In genomic region chr3:111619833-111620232, GRCh38 we compare ENCODE assay signal across 23 cellular contexts. TPM values are rescaled to one million over a fixed set of nuclear protein-coding genes. Genes with fewer than 3 reads are reported as not detected.
DNase-seq lines count a peak whose midpoint lies in the region; ATAC-seq, FAIRE-seq and TF ChIP-seq lines count a peak whose summit lies in the region.
"Had no signal": no experiment of that assay in that cellular context is flagged by ENCODE, and none has a peak within 500 bp of the region (broad histone marks: within the 10 kb centered on the region; RNA-seq: fewer than 3 reads in every experiment).

No MANE protein-coding gene starts in this region.

- H3K9me3 ChIP-seq in astrocyte (ENCODE audit: insufficient read depth, low read depth, low read length): peaks cover 7% of the 10 kb centered on the region
- no peaks in the 10 kb centered on the region for H3K9me3 ChIP-seq in HAP-1
- H3K9me3 ChIP-seq: stomach had no signal

- peak overlapping the region; percentile 25 for H3K27ac Mint-ChIP-seq in activated CD4-positive, alpha-beta T cell treated with anti-CD3 and anti-CD28 coated beads for 36 hours
- H3K27ac Mint-ChIP-seq in astrocyte (ENCODE audit: unreplicated experiment): no peak overlapping the region
- H3K27ac Mint-ChIP-seq: activated T-helper 2 cell treated with anti-CD3 and anti-CD28 coated beads, Interferon-gamma antibody, Interleukin-2, Interleukin-4, amounts not matched to agents 10 μg/mL and 5 μg/mL and 100 μg/mL, durations not matched to agents 14 hours and 24 hours and 36 hours; CD14-positive monocyte had no signal

- no peak overlapping the region for H3K9ac ChIP-seq in astrocyte (ENCODE audit: low read length)

- H3K27me3 ChIP-seq in astrocyte (ENCODE audit: insufficient read depth, low read length): no peaks in the 10 kb centered on the region
- H3K27me3 ChIP-seq in HAP-1 (ENCODE audit: low read depth): no peaks in the 10 kb centered on the region
- H3K27me3 ChIP-seq: stomach had no signal

- H3K36me3 ChIP-seq in astrocyte (ENCODE audit: insufficient read depth, low read length) (no peaks in the 10 kb centered on the region), HAP-1 (replicated peaks) (no peaks in the 10 kb centered on the region)
- H3K36me3 ChIP-seq: stomach had no signal

- H3K4me3 ChIP-seq in astrocyte (ENCODE audit: insufficient read depth, low read depth, low read length): no peak overlapping the region
- H3K4me3 ChIP-seq in HAP-1: no peak overlapping the region
- H3K4me3 ChIP-seq: coronary artery, PC-9, stomach had no signal

- H4K20me1 ChIP-seq in astrocyte (ENCODE audit: insufficient read depth, low read length): no peaks in the 10 kb centered on the region

- H3K4me2 ChIP-seq in astrocyte (ENCODE audit: low read length): no peak overlapping the region
- H3K4me2 ChIP-seq: PC-9 had no signal

- H3K79me2 ChIP-seq in astrocyte (ENCODE audit: insufficient read depth, low read length): no peaks in the 10 kb centered on the region

- peaks cover 31% of the 10 kb centered on the region for H3K36me3 Mint-ChIP-seq in activated CD4-positive, alpha-beta T cell treated with anti-CD3 and anti-CD28 coated beads for 36 hours (ENCODE audit: low read depth)
- peaks cover 1% of the 10 kb centered on the region for H3K36me3 Mint-ChIP-seq in astrocyte (ENCODE audit: low read depth, unreplicated experiment)
- H3K36me3 Mint-ChIP-seq: CD14-positive monocyte had no signal

- intact Hi-C loops in activated CD4-positive, alpha-beta T cell treated with anti-CD3 and anti-CD28 coated beads for 36 hours (cut with DNase I, micrococcal nuclease): loop anchor here in 1 of 2 experiments (5.0 kb wide), 1 partner anchor 548 kb away; the partner anchor contains the start of gene NECTIN3

- no peak for DNase-seq in activated CD4-positive, alpha-beta T cell treated with anti-CD3 and anti-CD28 coated beads for 36 hours
- DNase-seq in activated CD4-positive, alpha-beta T cell treated with anti-CD3 and anti-CD28 coated beads for 1 hour: no peak
- DNase-seq in LoVo (ENCODE audit: low spot score): peak; percentile 40
- peak; percentile 62 for DNase-seq in astrocyte (ENCODE audit: low read depth)
- peak; percentile 60 for DNase-seq in myocyte (ENCODE audit: low read depth)
- no peak for DNase-seq in HAP-1 (ENCODE audit: low spot score in 2 of 2)
- DNase-seq in DMS153 treated with DMSO at 0.1 percent for 48 hours (lab: John Stamatoyannopoulos, UW; ENCODE audit: unreplicated experiment): no peak
- DNase-seq: activated CD4-positive, alpha-beta T cell treated with anti-CD3 and anti-CD28 coated beads, Interleukin-2, amount 50 U/mL, for 48 hours; DND-41; Kasumi-1; NCI-H187; NCI-H510A; stomach had no signal

- CTCF ChIA-PET in activated CD4-positive, alpha-beta T cell treated with anti-CD3 and anti-CD28 coated beads for 36 hours (lab: Charles Lee): interaction anchor here (0.5 to 4.8 kb wide), 8 partner anchors 8 to 72 kb away, joined by 3 to 37 read pairs (median 3); no protein-coding TSS in a partner anchor

- H3K4me3 Mint-ChIP-seq in activated CD4-positive, alpha-beta T cell treated with anti-CD3 and anti-CD28 coated beads for 36 hours: no peak overlapping the region
- no peak overlapping the region for H3K4me3 Mint-ChIP-seq in astrocyte (ENCODE audit: unreplicated experiment)
- H3K4me3 Mint-ChIP-seq: CD14-positive monocyte had no signal

- ATAC-seq in activated CD4-positive, alpha-beta T cell treated with anti-CD3 and anti-CD28 coated beads for 36 hours: no peak
- no peak for ATAC-seq in HG02763 (IDR thresholded peaks at IDR 0.05; ENCODE audit: unreplicated experiment)

- H3K27me3 Mint-ChIP-seq in activated CD4-positive, alpha-beta T cell treated with anti-CD3 and anti-CD28 coated beads for 36 hours: no peaks in the 10 kb centered on the region
- no peaks in the 10 kb centered on the region for H3K27me3 Mint-ChIP-seq in astrocyte (ENCODE audit: low read depth, unreplicated experiment)

- TF ChIP-seq CTCF in astrocyte (IDR thresholded peaks at IDR 0.05; ENCODE audit: insufficient read depth, low read depth, low read length): no peak

- no peak overlapping the region for H2AFZ ChIP-seq in astrocyte (ENCODE audit: low read depth, low read length)

- in situ Hi-C loops in HAP-1 (cut with MboI; ENCODE audit: low sequenced_read_pairs): no loop called here

- H3K4me1 Mint-ChIP-seq in activated CD4-positive, alpha-beta T cell treated with anti-CD3 and anti-CD28 coated beads for 36 hours: peaks cover 53% of the 10 kb centered on the region
- H3K4me1 Mint-ChIP-seq in astrocyte (ENCODE audit: low read depth, unreplicated experiment): peaks cover 4% of the 10 kb centered on the region

- POLR2A ChIA-PET in activated CD4-positive, alpha-beta T cell treated with anti-CD3 and anti-CD28 coated beads for 36 hours (lab: Charles Lee): no interaction called here

- no peak overlapping the region for H3K27ac ChIP-seq in astrocyte (ENCODE audit: low read depth, low read length)
- H3K27ac ChIP-seq: coronary artery, PC-9, stomach had no signal

- H3K9me3 Mint-ChIP-seq in activated CD4-positive, alpha-beta T cell treated with anti-CD3 and anti-CD28 coated beads for 36 hours (ENCODE audit: low read depth): peaks cover 6% of the 10 kb centered on the region
- H3K9me3 Mint-ChIP-seq in astrocyte (ENCODE audit: unreplicated experiment): no peaks in the 10 kb centered on the region

- H3K4me1 ChIP-seq in astrocyte (ENCODE audit: insufficient read depth, low read length) (no peaks in the 10 kb centered on the region), HAP-1 (no peaks in the 10 kb centered on the region)
- H3K4me1 ChIP-seq: stomach had no signal

- FAIRE-seq in astrocyte (lab: Jason Lieb, UNC): no peak

RNA-seq across cellular contexts. Expression of gene ZBED2, which starts 24.7 kb away (rescaled TPM):
- total RNA-seq in activated CD4-positive, alpha-beta T cell treated with anti-CD3 and anti-CD28 coated beads for 36 hours: 100 to 1,000 TPM; 313 to 418 TPM
- total RNA-seq in astrocyte (0.36 and 1.0 TPM in 2 replicates), myocyte (not detected in 2 replicates)
- polyA plus RNA-seq in myocyte (2012): not detected
- total RNA-seq: A673, lung microvascular endothelial cell, pulmonary artery endothelial cell, stomach, ureter had no signal
- polyA plus RNA-seq: CD14-positive monocyte, neural cell had no signal

RNA-seq across cellular contexts. Expression of gene PLCXD2, which starts 54.6 kb away (rescaled TPM):
- total RNA-seq in activated CD4-positive, alpha-beta T cell treated with anti-CD3 and anti-CD28 coated beads for 36 hours: 1 to 10 TPM; 6.5 to 7.4 TPM
- total RNA-seq in astrocyte (9.3 and 11.4 TPM in 2 replicates), myocyte (1.3 TPM in 2 replicates)
- 0.74 TPM for polyA plus RNA-seq in myocyte (2012)

Comparison
In these comparisons a context has a peak if more than half of its experiments do, and no peak if none do; other contexts are left out.
1. DNase-seq: peak in LoVo (single experiment), astrocyte (single experiment) and myocyte (single experiment); none in activated CD4-positive, alpha-beta T cell treated with anti-CD3 and anti-CD28 coated beads for 36 hours (single experiment), activated CD4-positive, alpha-beta T cell treated with anti-CD3 and anti-CD28 coated beads for 1 hour (single experiment), HAP-1 (0 of 2) and DMS153 treated with DMSO at 0.1 percent for 48 hours (single experiment).
2. RNA of gene ZBED2, which starts 24.7 kb away (total RNA-seq): 313 to 418 TPM in activated CD4-positive, alpha-beta T cell treated with anti-CD3 and anti-CD28 coated beads for 36 hours; 0.36 to 1.0 TPM in astrocyte and not detected in myocyte; every median in the first group is over 100 times any median in the second.